Comparison of ENCODE assay signal across 9 cellular contexts in the genomic region with DNA sequence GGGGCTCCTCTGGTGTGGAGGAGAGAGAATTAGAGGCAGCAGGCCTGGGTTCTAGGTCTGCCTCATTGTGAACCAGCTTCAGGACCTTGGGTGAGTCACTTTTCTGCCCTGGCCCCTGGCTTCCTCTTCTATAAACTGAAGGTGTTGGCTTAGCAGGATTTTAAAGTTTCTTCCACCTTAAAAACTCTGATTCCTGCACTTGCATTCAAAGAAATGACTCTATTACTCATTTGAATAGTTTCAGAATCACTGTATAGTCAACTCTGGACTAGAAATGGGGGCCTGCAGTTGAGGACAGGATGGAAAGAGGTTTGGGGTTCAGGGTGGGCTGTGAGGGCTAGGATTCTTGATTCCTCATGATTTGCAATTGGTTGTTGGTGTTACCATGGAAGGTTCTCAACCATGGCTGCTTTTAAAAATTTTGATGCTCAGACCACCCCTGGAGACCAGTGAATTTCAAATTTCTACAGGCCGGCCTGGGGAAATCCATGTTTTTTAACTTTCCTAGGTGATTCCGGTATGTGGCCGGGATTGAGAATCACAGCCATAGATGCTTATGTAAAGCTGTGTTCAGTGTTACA. TPM values are rescaled to one million over a fixed set of nuclear protein-coding genes. Genes with fewer than 3 reads are reported as not detected.
DNase-seq lines count a peak whose midpoint lies in the region; ATAC-seq, FAIRE-seq and TF ChIP-seq lines count a peak whose summit lies in the region.
"Had no signal": no experiment of that assay in that cellular context is flagged by ENCODE, and none has a peak within 500 bp of the region (broad histone marks: within the 10 kb centered on the region; RNA-seq: fewer than 3 reads in every experiment).

No MANE protein-coding gene starts in this region.

- H3K4me2 ChIP-seq in A549: peak overlapping the region; percentile 69
- H3K4me2 ChIP-seq in Loucy (ENCODE audit: low read depth, low read length, poor library complexity, severe bottlenecking): peak overlapping the region; percentile 89
- H3K4me2 ChIP-seq in K562 (ENCODE audit: insufficient read depth, low read length): no peak overlapping the region
- H3K4me2 ChIP-seq in GM23338: no peak overlapping the region

- TF ChIP-seq POLR2A in A549 (IDR thresholded peaks at IDR 0.05; ENCODE audit: low read length) (no peak), K562 (conservative IDR thresholded peaks at IDR 0.05) (no peak)

- H3K4me1 ChIP-seq in A549: peaks cover 100% of the 10 kb centered on the region
- H3K4me1 ChIP-seq in Loucy (ENCODE audit: insufficient read depth, low read length, poor library complexity, severe bottlenecking): peaks cover 97% of the 10 kb centered on the region
- peaks cover 44 to 81% of the 10 kb centered on the region in 2 experiments for H3K4me1 ChIP-seq in K562 (replicated peaks in 1 of 2; ENCODE audit: control insufficient read depth in 2 of 2, insufficient read depth in 2 of 2, low read length in 2 of 2)
- H3K4me1 ChIP-seq in GM23338 (ENCODE audit: insufficient read depth): peaks cover 18% of the 10 kb centered on the region

- ATAC-seq in A549 (no peak), K562 (no peak), GM23338 (no peak)

- peaks cover 5% of the 10 kb centered on the region for H3K9me1 ChIP-seq in K562 (ENCODE audit: control insufficient read depth, insufficient read depth, low read length)

- POLR2A ChIA-PET in A549 (lab: Yijun Ruan, JAX): interaction anchor here (1.0 kb wide), 1 partner anchor 22 kb away, joined by 3 read pairs; no protein-coding TSS in a partner anchor
- POLR2A ChIA-PET in K562 (lab: Yijun Ruan, JAX): interaction anchor here (0.8 to 5.0 kb wide), 2 partner anchors 16 to 20 kb away, joined by 3 to 40 read pairs; no protein-coding TSS in a partner anchor

- no peaks in the 10 kb centered on the region for H3K9me3 Mint-ChIP-seq in GM23338

- in situ Hi-C loops in K562 (cut with MboI): no loop called here

- H2AFZ ChIP-seq in Loucy (ENCODE audit: low read length): no peak overlapping the region
- H2AFZ ChIP-seq in K562 (ENCODE audit: low read depth, low read length): no peak overlapping the region
- no peak overlapping the region for H2AFZ ChIP-seq in GM23338

- H3K27ac ChIP-seq in A549 (peak overlapping the region in 1 of 2 experiments; percentile 82; a peak in 4 of 6 replicates), K562 (ENCODE audit: extremely low read depth, low read depth, low read length) (no peak overlapping the region), GM23338 (ENCODE audit: low read depth) (no peak overlapping the region)

- no TSS peak for BruUV-seq in K562 (replicated peaks; lab: Mats Ljungman, UMichigan)

- H3K9me3 ChIP-seq in A549 (no peaks in the 10 kb centered on the region), Loucy (ENCODE audit: insufficient read depth, low read depth, low read length) (no peaks in the 10 kb centered on the region), K562 (replicated peaks; ENCODE audit: control insufficient read depth, insufficient read depth, low read depth, low read length) (peaks cover 5% of the 10 kb centered on the region; the same call in 1 of the 2 replicates)

- H3K79me2 ChIP-seq in Loucy (ENCODE audit: insufficient read depth, low read length) (peaks cover 100% of the 10 kb centered on the region), K562 (ENCODE audit: control insufficient read depth, insufficient read depth, low read length) (peaks cover 89% of the 10 kb centered on the region), GM23338 (replicated peaks; ENCODE audit: insufficient read depth) (peaks cover 41% of the 10 kb centered on the region)

- H3F3A ChIP-seq in Loucy (ENCODE audit: low read depth) (peaks cover 3% of the 10 kb centered on the region), GM23338 (replicated peaks; ENCODE audit: low read depth) (no peaks in the 10 kb centered on the region)

- intact Hi-C loops in K562 (cut with micrococcal nuclease): no loop called here

- H3K36me3 ChIP-seq in Loucy (ENCODE audit: insufficient read depth, low read length): no peaks in the 10 kb centered on the region
- H3K36me3 ChIP-seq in K562 (ENCODE audit: control insufficient read depth, insufficient read depth, low read length): peaks cover 14% of the 10 kb centered on the region; the same call in 2 of the 3 replicates
- no peaks in the 10 kb centered on the region for H3K36me3 ChIP-seq in GM23338 (ENCODE audit: insufficient read depth)

- CTCF ChIA-PET in A549 (lab: Yijun Ruan, JAX) (interaction anchor here (0.7 to 2.2 kb wide), 4 partner anchors 11 to 194 kb away, joined by 3 to 8 read pairs (median 4); no protein-coding TSS in a partner anchor), K562 (lab: Yijun Ruan, JAX; ENCODE audit: low intra/inter-chr PET ratio) (no interaction called here)

- TF ChIP-seq RAD21 in A549 (conservative IDR thresholded peaks at IDR 0.05 in 1 of 2, IDR thresholded peaks at IDR 0.05 in 1 of 2): no peak
- no peak for TF ChIP-seq RAD21 in K562 (CRISPR knock-in tag; conservative IDR thresholded peaks at IDR 0.05 in 1 of 2, IDR thresholded peaks at IDR 0.05 in 1 of 2)

- TF ChIP-seq EP300 in A549 (IDR thresholded peaks at IDR 0.05) (no peak), K562 (IDR thresholded peaks at IDR 0.05; ENCODE audit: low read length) (no peak)

- no peaks in the 10 kb centered on the region for H4K20me1 ChIP-seq in Loucy (ENCODE audit: insufficient read depth, low read length, poor library complexity, severe bottlenecking)
- H4K20me1 ChIP-seq in K562 (replicated peaks; ENCODE audit: control insufficient read depth, insufficient read depth, low read length): no peaks in the 10 kb centered on the region
- peaks cover 5% of the 10 kb centered on the region; the same call in 1 of the 2 replicates for H4K20me1 ChIP-seq in GM23338 (replicated peaks; ENCODE audit: insufficient read depth)

- H3K9me2 ChIP-seq in Loucy (replicated peaks; ENCODE audit: low read depth, low read length): no peaks in the 10 kb centered on the region
- no peaks in the 10 kb centered on the region; the same call in 1 of the 2 replicates for H3K9me2 ChIP-seq in GM23338 (ENCODE audit: insufficient read depth)

- TF ChIP-seq CTCF in A549 (IDR thresholded peaks at IDR 0.05) (no peak), Loucy (conservative IDR thresholded peaks at IDR 0.05; ENCODE audit: low read length) (no peak), K562 (IDR thresholded peaks at IDR 0.05 in 2 of 3, conservative IDR thresholded peaks at IDR 0.05 in 1 of 3; ENCODE audit: insufficient read depth in 2 of 3, low read depth in 1 of 3, low read length in 3 of 3) (no peak), GM23338 (conservative IDR thresholded peaks at IDR 0.05; ENCODE audit: low read depth in 2 of 2) (no peak)

- 87% methylated on average over 3 of the region's 3 CpGs for whole genome bisulfite sequencing in A549 (ENCODE audit: missing lambda C conversion rate)
- 95% methylated on average over 3 of the region's 3 CpGs for WGBS in K562 (ENCODE audit: insufficient coverage, low coverage, missing lambda C conversion rate)

- DNase-seq in A549 (ENCODE audit: low read depth in 1 of 2, low spot score in 1 of 2) (no peak), GM19239 (ENCODE audit: insufficient read length, low spot score) (no peak), K562 (ENCODE audit: extremely low read depth in 1 of 4, low spot score in 3 of 4) (no peak), hippocampal formation (lab: John Stamatoyannopoulos, UW) (no peak), retina (no peak), GM23338 (ENCODE audit: low spot score) (no peak), C1 segment of cervical spinal cord (lab: John Stamatoyannopoulos, UW) (no peak)
- DNase-seq: DMS 273 treated with DMSO at 0.1 percent for 48 hours had no signal

- H3K27me3 Mint-ChIP-seq in GM23338 (ENCODE audit: insufficient read depth, low read depth, poor library complexity): peaks cover 12% of the 10 kb centered on the region

- H3K27ac Mint-ChIP-seq in GM23338: no peak overlapping the region; the same call in 1 of the 2 replicates

- peaks cover 44% of the 10 kb centered on the region for H3K4me1 Mint-ChIP-seq in GM23338

- no peak overlapping the region for H3K4me3 Mint-ChIP-seq in GM23338

- FAIRE-seq in A549 (lab: Jason Lieb, UNC) (no peak), GM19239 (lab: Jason Lieb, UNC) (peak; percentile 82), K562 (lab: Jason Lieb, UNC) (no peak)

- no peaks in the 10 kb centered on the region; the same call in 2 of the 3 replicates for H3K36me3 Mint-ChIP-seq in GM23338 (ENCODE audit: low read depth)

- H3K27me3 ChIP-seq in Loucy (ENCODE audit: insufficient read depth, low read length, poor library complexity, severe bottlenecking) (no peaks in the 10 kb centered on the region), K562 (ENCODE audit: control insufficient read depth in 2 of 2, insufficient read depth in 2 of 2, low read length in 2 of 2) (no peaks in the 10 kb centered on the region), GM23338 (ENCODE audit: insufficient read depth) (no peaks in the 10 kb centered on the region)

- H3K9ac ChIP-seq in Loucy (ENCODE audit: low read depth, low read length, poor library complexity, severe bottlenecking) (peak overlapping the region; percentile 72), K562 (ENCODE audit: insufficient read depth in 1 of 2, low read depth in 2 of 2, low read length in 2 of 2) (no peak overlapping the region)

- H3K4me3 ChIP-seq in A549 (no peak overlapping the region), Loucy (ENCODE audit: low read length, poor library complexity, severe bottlenecking) (peak overlapping the region; percentile 25), K562 (no peak overlapping the region), GM23338 (no peak overlapping the region)

RNA-seq across cellular contexts. Expression of a gene that starts 19.9 kb away (rescaled TPM):
- polyA plus RNA-seq in A549 (2011; rRNA removed): 77.2 and 101 TPM in 2 replicates
- polyA plus RNA-seq in A549 (2012; cell fraction: cytosol; rRNA removed): 116 and 161 TPM in 2 replicates
- polyA plus RNA-seq in A549 (2012; cell fraction: nucleus; rRNA removed): 256 and 267 TPM in 2 replicates
- polyA plus RNA-seq in A549 (2017; fragmentation: RNase III; extraction: RNeasy Plus Mini Kit Qiagen cat#74134 plus additional on column Dnase treatment): 74.6 to 106 TPM (median 93.4 TPM) in 3 replicates
- 138 and 158 TPM in 2 replicates for polyA minus RNA-seq in A549 (2011; rRNA and poly(A)+ RNA removed)
- total RNA-seq in K562 (2011; cell fraction: chromatin; rRNA removed; ENCODE audit: low replicate concordance): 61.6 and 88.8 TPM in 2 replicates
- total RNA-seq in K562 (2011; cell fraction: nucleolus; rRNA removed): 33.5 and 35.9 TPM in 2 replicates
- 44.2 and 72.8 TPM in 2 replicates for total RNA-seq in K562 (2011; cell fraction: nucleoplasm; rRNA removed)
- total RNA-seq in K562 (2014; rRNA removed): 11.1 and 11.9 TPM in 2 replicates
- total RNA-seq in K562 (2014; rRNA removed; fragmentation: Illumina TruSeq; extraction: Trizol): 9.2 and 11.0 TPM in 2 replicates
- total RNA-seq in K562 (2015; rRNA removed; fragmentation: Illumina TruSeq; extraction: Trizol): 9.1 and 9.6 TPM in 2 replicates
- 24.3 and 30.1 TPM in 2 replicates for total RNA-seq in K562 (2021)
- 14.6 and 22.6 TPM in 2 replicates for polyA plus RNA-seq in K562 (2011; rRNA removed)
- polyA plus RNA-seq in K562 (2011; cell fraction: cytosol; rRNA removed): 11.5 and 14.8 TPM in 2 replicates
- 52.1 and 90.9 TPM in 2 replicates for polyA plus RNA-seq in K562 (2011; cell fraction: nucleus; rRNA removed)
- 17.9 and 20.7 TPM in 2 replicates for polyA plus RNA-seq in K562 (2012)
- 34.7 and 39.2 TPM in 2 replicates for polyA plus RNA-seq in K562 (2014; fragmentation: Illumina TruSeq; extraction: Trizol)
- 1 to 10 TPM; 4.3 to 5.0 TPM for polyA plus RNA-seq in K562 (2014; fragmentation: Nextera tagmentation; extraction: Ambion mirVana)
- polyA plus RNA-seq in K562 (2014; rRNA removed): 13.3 and 14.3 TPM in 2 replicates
- 14.9 and 15.1 TPM in 2 replicates for polyA minus RNA-seq in K562 (2011; rRNA and poly(A)+ RNA removed)
- polyA minus RNA-seq in K562 (2011; cell fraction: cytosol; rRNA and poly(A)+ RNA removed): 15.1 and 16.3 TPM in 2 replicates
- polyA minus RNA-seq in K562 (2011; cell fraction: nucleus; rRNA and poly(A)+ RNA removed): 12.7 and 18.8 TPM in 2 replicates
- 9.0 and 11.6 TPM in 2 replicates for total RNA-seq in GM23338 (2014; rRNA removed; shearing (Covaris generic))
- polyA plus RNA-seq in GM23338 (2016; fragmentation: Nextera tagmentation; extraction: Ambion mirVana): 3.4 and 4.9 TPM in 2 replicates

Comparison
In these comparisons a context has a peak if more than half of its experiments do, and no peak if none do; other contexts are left out.
1. H3K4me2 ChIP-seq: peak in A549 (single experiment) and Loucy (single experiment); none in K562 (single experiment) and GM23338 (single experiment).